In genomic region chr11:70780246-70780535, GRCh38 we compare ENCODE assay signal across 3 cellular contexts.
"Had no signal": no experiment of that assay in that cellular context is flagged by ENCODE, and none has a peak within 500 bp of the region (broad histone marks: within the 10 kb centered on the region; RNA-seq: fewer than 3 reads in every experiment).

No MANE protein-coding gene starts in this region.

- ATAC-seq: GM12878 had no signal

- H3K4me3 ChIP-seq: GM12878 had no signal

- DNase-seq: GDM1, GF-D8 had no signal
